Comparison of ENCODE assay signal across 14 cellular contexts in genomic region chr12:3036901-3037600, GRCh38.
"Had no signal": no experiment of that assay in that cellular context is flagged by ENCODE, and none has a peak within 500 bp of the region (broad histone marks: within the 10 kb centered on the region; RNA-seq: fewer than 3 reads in every experiment).

No MANE protein-coding gene starts in this region.

- H3K27ac ChIP-seq: brain microvascular endothelial cell, gastrocnemius medialis, hepatocyte, lower lobe of right lung, prostate gland, right lobe of liver, testis had no signal

- H3K36me3 Mint-ChIP-seq: activated CD4-positive, alpha-beta memory T cell treated with anti-CD3 and anti-CD28 coated beads for 36 hours; naive B cell had no signal

- H3K36me3 ChIP-seq: prostate gland, right lobe of liver had no signal

- ATAC-seq: gastrocnemius medialis, lower lobe of right lung, right lobe of liver had no signal

- H2AFZ ChIP-seq: hepatocyte had no signal

- H3K9me3 ChIP-seq: gastrocnemius medialis, lower lobe of right lung, prostate gland, right lobe of liver, testis had no signal

- H3K4me3 ChIP-seq: gastrocnemius medialis, hepatocyte, lower lobe of right lung, prostate gland, right lobe of liver, testis had no signal

- H3K4me1 ChIP-seq: prostate gland, right lobe of liver had no signal

- H3K9me3 Mint-ChIP-seq: activated CD4-positive, alpha-beta memory T cell treated with anti-CD3 and anti-CD28 coated beads for 36 hours; mesothelial cell of epicardium; naive B cell had no signal

- H3K4me3 Mint-ChIP-seq: activated CD4-positive, alpha-beta memory T cell treated with anti-CD3 and anti-CD28 coated beads for 36 hours; mesothelial cell of epicardium had no signal

- DNase-seq: activated CD4-positive, alpha-beta memory T cell treated with anti-CD3 and anti-CD28 coated beads for 36 hours; activated naive CD4-positive, alpha-beta T cell; kidney glomerular epithelial cell; lower lobe of right lung; naive B cell; stimulated activated CD4-positive, alpha-beta T cell treated with anti-CD3 and anti-CD28 coated beads, Interleukin-1b, Interleukin-23, amount 100 ng/mL, for 48 hours; stimulated activated naive CD4-positive, alpha-beta T cell treated with Interleukin-2 at 50 U/mL for 16 hours; testis had no signal

- H3K4me2 ChIP-seq: hepatocyte had no signal

- H3K27ac Mint-ChIP-seq: activated CD4-positive, alpha-beta memory T cell treated with anti-CD3 and anti-CD28 coated beads for 36 hours; mesothelial cell of epicardium; naive B cell had no signal

- H3K27me3 ChIP-seq: brain microvascular endothelial cell, gastrocnemius medialis, hepatocyte, right lobe of liver, testis had no signal
